1 cellular context compared by ENCODE assay signal in genomic region chr6:138991206-138991605, GRCh38.
TF ChIP-seq lines count a peak whose summit lies in the region.

No MANE protein-coding gene starts in this region.

TF ChIP-seq in HepG2, 621 proteins besides CTCF, POLR2A, EP300 and RAD21 (continued from another document):
- TF ChIP-seq MLXIP (CRISPR knock-in tag; IDR thresholded peaks at IDR 0.05; ENCODE audit: borderline replicate concordance) = no peak
- TF ChIP-seq DPF2 (CRISPR knock-in tag; IDR thresholded peaks at IDR 0.05; ENCODE audit: borderline replicate concordance, low read depth) = no peak
- no peak for TF ChIP-seq ZNF337 (CRISPR knock-in tag; IDR thresholded peaks at IDR 0.05; ENCODE audit: borderline replicate concordance, low read depth)
- no peak for TF ChIP-seq NFIC (IDR thresholded peaks at IDR 0.05; ENCODE audit: low read length)
- TF ChIP-seq KDM6A (CRISPR knock-in tag; IDR thresholded peaks at IDR 0.05; ENCODE audit: low read depth) = no peak
- no peak for TF ChIP-seq ZNF878 (CRISPR knock-in tag; IDR thresholded peaks at IDR 0.05)
- TF ChIP-seq SRSF9 (IDR thresholded peaks at IDR 0.05; ENCODE audit: borderline replicate concordance, insufficient read depth, low read depth, low read length, poor library complexity, severe bottlenecking) = no peak
- no peak for TF ChIP-seq HCFC1 (IDR thresholded peaks at IDR 0.05; ENCODE audit: low read depth, low read length)
- no peak for TF ChIP-seq NCOR1 (IDR thresholded peaks at IDR 0.05; ENCODE audit: borderline replicate concordance, low read length)
- TF ChIP-seq ZNF607 (CRISPR knock-in tag; IDR thresholded peaks at IDR 0.05; ENCODE audit: borderline replicate concordance) = no peak
- no peak for TF ChIP-seq GTF3A (CRISPR knock-in tag; conservative IDR thresholded peaks at IDR 0.05)
- no peak for TF ChIP-seq ZBTB39 (CRISPR knock-in tag; IDR thresholded peaks at IDR 0.05)
- TF ChIP-seq NFKBIZ (CRISPR knock-in tag; IDR thresholded peaks at IDR 0.05) = no peak
- TF ChIP-seq ZFP1 (CRISPR knock-in tag; IDR thresholded peaks at IDR 0.05) = no peak
- TF ChIP-seq YEATS4 (CRISPR knock-in tag; IDR thresholded peaks at IDR 0.05; ENCODE audit: borderline replicate concordance) = no peak
